Comparison of ENCODE assay signal across 8 cellular contexts in the genomic region with DNA sequence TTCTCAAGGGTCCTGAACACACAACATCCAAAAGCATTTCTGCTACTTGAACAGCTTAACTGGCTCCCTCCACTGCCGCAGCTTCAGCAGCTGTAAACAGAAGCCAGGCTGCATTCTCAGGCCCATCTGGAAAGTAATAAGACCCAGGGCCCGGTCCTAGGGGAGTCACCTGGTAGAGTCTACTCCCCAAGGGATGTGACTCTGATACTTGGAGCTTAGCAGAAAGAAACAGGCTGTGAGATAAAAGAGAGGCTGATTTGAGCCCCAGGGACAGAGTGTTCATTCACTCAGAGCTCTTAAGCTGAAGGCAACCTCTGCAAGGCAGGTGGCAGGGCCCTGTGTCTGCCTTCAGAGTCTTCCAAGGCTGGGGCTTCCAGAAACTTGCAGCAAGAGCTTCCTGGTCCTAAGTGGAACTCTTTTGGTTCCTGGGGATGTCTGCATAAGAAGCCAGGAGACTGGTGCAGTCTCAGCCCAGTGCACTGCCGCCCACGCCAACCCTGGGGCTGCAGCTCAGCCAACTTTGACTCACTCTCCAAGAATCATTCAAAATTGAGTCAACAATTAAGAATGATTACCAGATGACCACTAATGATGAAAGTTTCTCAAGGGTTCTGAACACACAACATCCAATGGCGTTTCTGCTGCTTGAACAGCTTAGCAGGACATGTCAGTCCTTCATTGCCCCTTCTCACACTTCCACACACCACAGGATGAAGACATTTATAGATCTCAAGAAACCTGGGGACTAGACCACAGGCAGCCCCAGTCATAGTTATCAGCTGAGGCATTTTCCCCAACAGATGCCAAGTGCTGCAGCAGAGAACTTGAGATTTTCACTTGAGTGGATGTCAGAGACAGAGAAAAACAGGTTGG.
DNase-seq lines count a peak whose midpoint lies in the region; ATAC-seq, FAIRE-seq and TF ChIP-seq lines count a peak whose summit lies in the region.

No MANE protein-coding gene starts in this region.

- TF ChIP-seq POLR2A in gastrocnemius medialis (IDR thresholded peaks at IDR 0.05), result no peak

- peak; percentile 96 for DNase-seq in bronchial epithelial cell (ENCODE audit: low read depth)
- DNase-seq in gastrocnemius medialis, result peak; percentile 5 to 23
- no peak for DNase-seq in activated CD4-positive, alpha-beta T cell treated with anti-CD3 and anti-CD28 coated beads for 1 hour
- no peak for DNase-seq in ureter (ENCODE audit: low spot score)
- no peak for DNase-seq in SIG-M5 treated with dmso at 0.1 percent for 504 hours (lab: John Stamatoyannopoulos, UW; ENCODE audit: unreplicated experiment)

- H3K4me1 ChIP-seq in gastrocnemius medialis, result no peaks in the 10 kb centered on the region

- H3K4me3 ChIP-seq in bronchial epithelial cell (ENCODE audit: low read depth, low read length), result no peak overlapping the region
- no peak overlapping the region for H3K4me3 ChIP-seq in gastrocnemius medialis

- ATAC-seq in GM19372 (IDR thresholded peaks at IDR 0.05; ENCODE audit: low read depth, unreplicated experiment) (peak; percentile 66), HG03432 (IDR thresholded peaks at IDR 0.05; ENCODE audit: unreplicated experiment) (peak; percentile 81), gastrocnemius medialis (peak in 1 of 2 donors; percentile 21), GM19328 (IDR thresholded peaks at IDR 0.05; ENCODE audit: unreplicated experiment) (no peak)

- H3K36me3 ChIP-seq in bronchial epithelial cell (ENCODE audit: control insufficient read depth, insufficient read depth, low read length), result no peaks in the 10 kb centered on the region
- no peaks in the 10 kb centered on the region for H3K36me3 ChIP-seq in gastrocnemius medialis

- H3K27me3 ChIP-seq in bronchial epithelial cell (ENCODE audit: control insufficient read depth, insufficient read depth, low read length) (no peaks in the 10 kb centered on the region), gastrocnemius medialis (no peaks in the 10 kb centered on the region)

- peak; percentile 92 for FAIRE-seq in bronchial epithelial cell (lab: Jason Lieb, UNC)

- intact Hi-C loops in gastrocnemius medialis (cut with DNase I; ENCODE audit: low total_unique reads), result no loop called here

- in situ Hi-C loops in gastrocnemius medialis (cut with MboI; ENCODE audit: low sequenced_read_pairs in 4 of 4), result no loop called here

- no peak for TF ChIP-seq CTCF in bronchial epithelial cell (IDR thresholded peaks at IDR 0.05; ENCODE audit: insufficient read depth, low read length, severe bottlenecking)
- no peak for TF ChIP-seq CTCF in gastrocnemius medialis (IDR thresholded peaks at IDR 0.05 in 4 of 5, conservative IDR thresholded peaks at IDR 0.05 in 1 of 5)

- no peaks in the 10 kb centered on the region for H3K9me3 ChIP-seq in gastrocnemius medialis

- peak overlapping the region in 1 of 4 donors; percentile 24 for H3K27ac ChIP-seq in gastrocnemius medialis

Comparison
In these comparisons a context has a peak if more than half of its experiments do, and no peak if none do; other contexts are left out.
1. DNase-seq: peak in bronchial epithelial cell (single experiment) and gastrocnemius medialis (2 of 2); none in activated CD4-positive, alpha-beta T cell treated with anti-CD3 and anti-CD28 coated beads for 1 hour (single experiment), ureter (single experiment) and SIG-M5 treated with dmso at 0.1 percent for 504 hours (single experiment).